In the genomic region with DNA sequence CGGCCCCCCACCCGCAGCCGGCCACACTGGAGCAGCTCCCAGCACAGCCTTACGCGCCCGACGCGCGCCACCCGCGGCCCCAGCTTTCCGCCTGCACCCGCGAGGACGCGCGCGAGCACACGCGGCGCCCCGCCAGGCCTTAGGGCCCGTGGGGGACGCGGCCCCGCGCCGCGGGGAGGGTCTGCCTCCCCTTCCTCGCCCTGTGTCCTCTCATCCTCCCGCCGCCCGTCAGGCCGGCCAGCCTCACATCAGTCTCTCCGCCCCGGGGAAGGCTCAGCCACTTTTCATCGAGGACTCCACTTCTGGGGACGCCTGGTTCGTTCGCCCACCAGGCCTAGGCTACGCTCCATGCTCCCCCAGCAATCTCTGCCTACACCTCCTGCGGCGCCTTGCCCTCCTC, we compare ENCODE assay signal across 29 cellular contexts. TPM values are rescaled to one million over a fixed set of nuclear protein-coding genes. Genes with fewer than 3 reads are reported as not detected.
DNase-seq lines count a peak whose midpoint lies in the region; ATAC-seq and TF ChIP-seq lines count a peak whose summit lies in the region.
"Had no signal": no experiment of that assay in that cellular context is flagged by ENCODE, and none has a peak within 500 bp of the region (broad histone marks: within the 10 kb centered on the region; RNA-seq: fewer than 3 reads in every experiment).

No MANE protein-coding gene starts in this region.

- no peak for TF ChIP-seq CTCF in osteoblast (IDR thresholded peaks at IDR 0.05; ENCODE audit: extremely low read depth, low read depth, low read length)
- TF ChIP-seq CTCF in testis (IDR thresholded peaks at IDR 0.05) = no peak
- no peak for TF ChIP-seq CTCF in thyroid gland (IDR thresholded peaks at IDR 0.05)

- ATAC-seq in activated naive CD8-positive, alpha-beta T cell treated with anti-CD3 and anti-CD28 coated beads, Interleukin-2, amount 10 ng/mL, durations not matched to agents 7 days and 5 days (ENCODE audit: low read depth) = no peak
- ATAC-seq in left ventricle myocardium superior (peak; percentile 36), GM18909 (IDR thresholded peaks at IDR 0.05; ENCODE audit: poor library complexity, unreplicated experiment) (no peak)
- ATAC-seq: foreskin keratinocyte had no signal

- H3K27ac ChIP-seq in osteoblast (ENCODE audit: low read depth, low read length) = no peak overlapping the region
- no peak overlapping the region for H3K27ac ChIP-seq in testis
- H3K27ac ChIP-seq in thyroid gland = no peak overlapping the region
- H3K27ac ChIP-seq: epithelial cell of prostate, foreskin keratinocyte, thoracic aorta had no signal

- no peaks in the 10 kb centered on the region for H3K79me2 ChIP-seq in osteoblast (ENCODE audit: insufficient read depth, low read length)

- POLR2A ChIA-PET in activated naive CD8-positive, alpha-beta T cell treated with anti-CD3 and anti-CD28 coated beads, Interleukin-2, amount 10 ng/mL, durations not matched to agents 7 days and 5 days (lab: Charles Lee) = no interaction called here

- no peak overlapping the region for H3K4me2 ChIP-seq in osteoblast (ENCODE audit: insufficient read depth, low read length)

- H3K27me3 Mint-ChIP-seq in activated naive CD8-positive, alpha-beta T cell treated with anti-CD3 and anti-CD28 coated beads, Interleukin-2, amount 10 ng/mL, durations not matched to agents 7 days and 5 days = peaks cover 28% of the 10 kb centered on the region
- H3K27me3 Mint-ChIP-seq in activated naive CD8-positive, alpha-beta T cell treated with anti-CD3 and anti-CD28 coated beads for 36 hours = peaks cover 33% of the 10 kb centered on the region

- H3K36me3 ChIP-seq in osteoblast (ENCODE audit: insufficient read depth, low read length) = no peaks in the 10 kb centered on the region
- H3K36me3 ChIP-seq in testis (ENCODE audit: low read depth, missing control alignments) = no peaks in the 10 kb centered on the region
- no peaks in the 10 kb centered on the region for H3K36me3 ChIP-seq in thyroid gland
- H3K36me3 ChIP-seq: BE2C, thoracic aorta had no signal

- intact Hi-C loops in left ventricle myocardium superior (cut with micrococcal nuclease) = no loop called here
- intact Hi-C loops in testis (cut with DNase I; ENCODE audit: low total_unique reads) = no loop called here
- intact Hi-C loops in thyroid gland (cut with DNase I) = no loop called here

- no peaks in the 10 kb centered on the region for H3K9me3 Mint-ChIP-seq in activated naive CD8-positive, alpha-beta T cell treated with anti-CD3 and anti-CD28 coated beads, Interleukin-2, amount 10 ng/mL, durations not matched to agents 7 days and 5 days
- H3K9me3 Mint-ChIP-seq in activated naive CD8-positive, alpha-beta T cell treated with anti-CD3 and anti-CD28 coated beads for 36 hours = no peaks in the 10 kb centered on the region
- H3K9me3 Mint-ChIP-seq: activated T-cell treated with anti-CD3 and anti-CD28 coated beads, Interleukin-2, amount 50 U/mL, for 24 hours; stimulated activated memory B cell treated with anti-CD40 and anti-IgM and Interleukin-4, amounts not matched to agents 10 μg/mL and 1 μg/mL and 100 μg/mL, for 72 hours had no signal

- peak overlapping the region; percentile 49 for H3K4me3 ChIP-seq in osteoblast (ENCODE audit: insufficient read depth, low read length)
- H3K4me3 ChIP-seq in testis = peak overlapping the region; percentile 18 to 49
- no peak overlapping the region for H3K4me3 ChIP-seq in thyroid gland (replicated peaks in 1 of 3)
- H3K4me3 ChIP-seq: thoracic aorta had no signal

- peaks cover 2% of the 10 kb centered on the region for H3K4me1 Mint-ChIP-seq in activated naive CD8-positive, alpha-beta T cell treated with anti-CD3 and anti-CD28 coated beads, Interleukin-2, amount 10 ng/mL, durations not matched to agents 7 days and 5 days
- no peaks in the 10 kb centered on the region for H3K4me1 Mint-ChIP-seq in activated naive CD8-positive, alpha-beta T cell treated with anti-CD3 and anti-CD28 coated beads for 36 hours

- H3K4me1 ChIP-seq in osteoblast (ENCODE audit: insufficient read depth, low read length) (peaks cover 5% of the 10 kb centered on the region), testis (no peaks in the 10 kb centered on the region), thyroid gland (no peaks in the 10 kb centered on the region)
- H3K4me1 ChIP-seq: BE2C, foreskin keratinocyte had no signal

- no peak for DNase-seq in activated naive CD8-positive, alpha-beta T cell treated with anti-CD3 and anti-CD28 coated beads, Interleukin-2, amount 10 ng/mL, durations not matched to agents 7 days and 5 days
- no peak for DNase-seq in activated naive CD8-positive, alpha-beta T cell treated with anti-CD3 and anti-CD28 coated beads for 36 hours
- DNase-seq in left ventricle myocardium superior (peak; percentile 26), osteoblast (ENCODE audit: insufficient read length, low spot score, missing footprints) (peak; percentile 74), testis (no peak), thyroid gland (no peak)
- no peak for DNase-seq in activated naive CD4-positive, alpha-beta T cell (lab: John Stamatoyannopoulos, UW)
- DNase-seq: 8988T; activated CD8-positive, alpha-beta memory T cell treated with anti-CD3 and anti-CD28 coated beads for 24 hours; activated naive CD4-positive, alpha-beta T cell treated with Interleukin-2 at 50 U/mL for 16 hours; activated T-cell treated with anti-CD3 and anti-CD28 coated beads, Interleukin-2, amount 50 U/mL, for 24 hours; BE2C; caudate nucleus; COR-L47; DMS79 treated with DMSO at 0.1 percent for 48 hours; foreskin keratinocyte; hypothalamus; NCI-H1092; NCI-H1930; NCI-H774; OCI-M1; stimulated activated CD4-positive, alpha-beta T cell treated with anti-CD3 and anti-CD28 coated beads, Interleukin-1b, Interleukin-23, amount 100 ng/mL, for 48 hours had no signal

- H3K27ac Mint-ChIP-seq in activated naive CD8-positive, alpha-beta T cell treated with anti-CD3 and anti-CD28 coated beads, Interleukin-2, amount 10 ng/mL, durations not matched to agents 7 days and 5 days = no peak overlapping the region
- no peak overlapping the region for H3K27ac Mint-ChIP-seq in activated naive CD8-positive, alpha-beta T cell treated with anti-CD3 and anti-CD28 coated beads for 36 hours
- H3K27ac Mint-ChIP-seq: activated T-cell treated with anti-CD3 and anti-CD28 coated beads, Interleukin-2, amount 50 U/mL, for 24 hours; stimulated activated memory B cell treated with anti-CD40 and anti-IgM and Interleukin-4, amounts not matched to agents 10 μg/mL and 1 μg/mL and 100 μg/mL, for 72 hours had no signal

- no peak overlapping the region for H2AFZ ChIP-seq in osteoblast (ENCODE audit: low read length)

- H3K4me3 Mint-ChIP-seq in activated naive CD8-positive, alpha-beta T cell treated with anti-CD3 and anti-CD28 coated beads, Interleukin-2, amount 10 ng/mL, durations not matched to agents 7 days and 5 days = peak overlapping the region; percentile 33
- no peak overlapping the region for H3K4me3 Mint-ChIP-seq in activated naive CD8-positive, alpha-beta T cell treated with anti-CD3 and anti-CD28 coated beads for 36 hours
- H3K4me3 Mint-ChIP-seq: activated T-cell treated with anti-CD3 and anti-CD28 coated beads, Interleukin-2, amount 50 U/mL, for 24 hours; stimulated activated memory B cell treated with anti-CD40 and anti-IgM and Interleukin-4, amounts not matched to agents 10 μg/mL and 1 μg/mL and 100 μg/mL, for 72 hours had no signal

- 5 to 13% methylated on average over 15 to 18 of the region's 43 CpGs for WGBS in testis, 2 donors
- 5 to 12% methylated on average over 17 to 18 of the region's 43 CpGs for WGBS in thyroid gland, 2 donors

- no peaks in the 10 kb centered on the region for H4K20me1 ChIP-seq in osteoblast (ENCODE audit: insufficient read depth, low read length)

- H3K36me3 Mint-ChIP-seq in activated naive CD8-positive, alpha-beta T cell treated with anti-CD3 and anti-CD28 coated beads, Interleukin-2, amount 10 ng/mL, durations not matched to agents 7 days and 5 days = no peaks in the 10 kb centered on the region
- H3K36me3 Mint-ChIP-seq in activated naive CD8-positive, alpha-beta T cell treated with anti-CD3 and anti-CD28 coated beads for 36 hours = no peaks in the 10 kb centered on the region
- H3K36me3 Mint-ChIP-seq: stimulated activated memory B cell treated with anti-CD40 and anti-IgM and Interleukin-4, amounts not matched to agents 10 μg/mL and 1 μg/mL and 100 μg/mL, for 72 hours had no signal

- H3K9me3 ChIP-seq in osteoblast (ENCODE audit: low read depth, low read length) (no peaks in the 10 kb centered on the region), testis (no peaks in the 10 kb centered on the region), thyroid gland (no peaks in the 10 kb centered on the region)
- H3K9me3 ChIP-seq: BE2C, thoracic aorta had no signal

- peaks cover 5% of the 10 kb centered on the region for H3K27me3 ChIP-seq in osteoblast (ENCODE audit: insufficient read depth, low read length)
- no peaks in the 10 kb centered on the region for H3K27me3 ChIP-seq in testis
- H3K27me3 ChIP-seq in thyroid gland = no peaks in the 10 kb centered on the region
- H3K27me3 ChIP-seq: BE2C had no signal

- TF ChIP-seq POLR2A in testis (IDR thresholded peaks at IDR 0.05) (no peak), thyroid gland (IDR thresholded peaks at IDR 0.05) (no peak)

RNA-seq across cellular contexts. Expression of a gene that starts 12.6 kb away (rescaled TPM):
- total RNA-seq in activated naive CD8-positive, alpha-beta T cell treated with anti-CD3 and anti-CD28 coated beads, Interleukin-2, amount 10 ng/mL, durations not matched to agents 7 days and 5 days = not detected
- total RNA-seq in activated naive CD8-positive, alpha-beta T cell treated with anti-CD3 and anti-CD28 coated beads for 36 hours = not detected
- total RNA-seq in left ventricle myocardium superior (not detected), osteoblast (not detected in 2 replicates), testis (not detected), thyroid gland (not detected)
- polyA plus RNA-seq in testis (ENCODE audit: insufficient read depth, low read depth, low replicate concordance) = not detected
- total RNA-seq: foreskin keratinocyte, H4, kidney epithelial cell, omental fat pad, thoracic aorta had no signal
- polyA plus RNA-seq: foreskin keratinocyte had no signal

RNA-seq across cellular contexts. Expression of a gene that starts 23.2 kb away (rescaled TPM):
- total RNA-seq in activated naive CD8-positive, alpha-beta T cell treated with anti-CD3 and anti-CD28 coated beads, Interleukin-2, amount 10 ng/mL, durations not matched to agents 7 days and 5 days = under 1 TPM; 0.47 to 0.62 TPM
- total RNA-seq in activated naive CD8-positive, alpha-beta T cell treated with anti-CD3 and anti-CD28 coated beads for 36 hours = 1 to 10 TPM; 1.4 to 1.5 TPM
- total RNA-seq in left ventricle myocardium superior (6.6 TPM), osteoblast (0.59 TPM in 1 of 2 replicates, not detected in the other), testis (10 to 100 TPM; 13.4 to 33.4 TPM), thyroid gland (under 1 TPM in 2 of 4 donors, not detected in 2; 0.45 to 0.93 TPM)
- polyA plus RNA-seq in testis (ENCODE audit: insufficient read depth, low read depth, low replicate concordance) = 34.3 TPM
- total RNA-seq: H4, thoracic aorta had no signal

RNA-seq across cellular contexts. Expression of a gene that starts 42.1 kb away (rescaled TPM):
- total RNA-seq in activated naive CD8-positive, alpha-beta T cell treated with anti-CD3 and anti-CD28 coated beads, Interleukin-2, amount 10 ng/mL, durations not matched to agents 7 days and 5 days = not detected
- total RNA-seq in activated naive CD8-positive, alpha-beta T cell treated with anti-CD3 and anti-CD28 coated beads for 36 hours = under 1 TPM; 0.12 to 0.14 TPM
- total RNA-seq in left ventricle myocardium superior (0.15 TPM), osteoblast (under 0.01 TPM in 1 of 2 replicates, not detected in the other), testis (1 to 10 TPM; 2.2 to 2.6 TPM), thyroid gland (under 1 TPM in 2 of 4 donors, not detected in 2; 0.11 to 0.15 TPM)
- polyA plus RNA-seq in testis (ENCODE audit: insufficient read depth, low read depth, low replicate concordance) = 2.3 TPM
- total RNA-seq: H4, omental fat pad, thoracic aorta had no signal

RNA-seq across cellular contexts. Expression of a gene that starts 56.1 kb away (rescaled TPM):
- 10 to 100 TPM; 42.2 to 43.7 TPM for total RNA-seq in activated naive CD8-positive, alpha-beta T cell treated with anti-CD3 and anti-CD28 coated beads, Interleukin-2, amount 10 ng/mL, durations not matched to agents 7 days and 5 days
- total RNA-seq in activated naive CD8-positive, alpha-beta T cell treated with anti-CD3 and anti-CD28 coated beads for 36 hours = 10 to 100 TPM; 55.8 to 56.1 TPM
- total RNA-seq in left ventricle myocardium superior (31.2 TPM), osteoblast (32.9 and 33.3 TPM in 2 replicates), testis (10 to 100 TPM; 21.8 TPM), thyroid gland (100 to 1,000 TPM in 1 of 4 donors, 10 to 100 TPM in 3; 33.1 to 122 (median 84.1) TPM)
- 19.3 TPM for polyA plus RNA-seq in testis (ENCODE audit: insufficient read depth, low read depth, low replicate concordance)

Comparison
In these comparisons a context has a peak if more than half of its experiments do, and no peak if none do; other contexts are left out.
1. DNase-seq: peak in left ventricle myocardium superior (single experiment) and osteoblast (single experiment); none in activated naive CD8-positive, alpha-beta T cell treated with anti-CD3 and anti-CD28 coated beads, Interleukin-2, amount 10 ng/mL, durations not matched to agents 7 days and 5 days (single experiment), activated naive CD8-positive, alpha-beta T cell treated with anti-CD3 and anti-CD28 coated beads for 36 hours (single experiment), testis (single experiment), activated naive CD4-positive, alpha-beta T cell (0 of 4) and thyroid gland (0 of 2).
2. H3K4me3 ChIP-seq: peak in osteoblast (single experiment) and testis (2 of 2); none in thyroid gland (0 of 3).